In genomic region chr1:1924378-1924777, GRCh38 we compare ENCODE assay signal across 1 cellular context.
TF ChIP-seq lines count a peak whose summit lies in the region.

No MANE protein-coding gene starts in this region.

TF ChIP-seq in K562, 482 proteins besides CTCF, POLR2A, EP300 and RAD21:
- TF ChIP-seq HCFC1 (IDR thresholded peaks at IDR 0.05; ENCODE audit: low read depth, low read length) = no peak
- TF ChIP-seq SETDB1 (IDR thresholded peaks at IDR 0.05; ENCODE audit: low read length) = no peak
- no peak for TF ChIP-seq GATA2 (CRISPR knock-in tag; IDR thresholded peaks at IDR 0.05)
- TF ChIP-seq CTBP1 (IDR thresholded peaks at IDR 0.05; ENCODE audit: borderline replicate concordance) = no peak
- TF ChIP-seq MAFF (IDR thresholded peaks at IDR 0.05; ENCODE audit: low read length) = no peak
- 0 out of 2 replicates have a peak, but pooled peaks have one; percentile 38 for TF ChIP-seq NR3C1 (CRISPR knock-in tag; IDR thresholded peaks at IDR 0.05)
- TF ChIP-seq ZNF197 (CRISPR knock-in tag; IDR thresholded peaks at IDR 0.05; ENCODE audit: low read depth) = no peak
